1 cellular context compared by ENCODE assay signal in genomic region chr19:34404109-34404909, GRCh38.
A peak's percentile ranks its signal among the peaks of the same experiment; 100 is the strongest.
TF ChIP-seq lines count a peak whose summit lies in the region.

A gene with protein sequence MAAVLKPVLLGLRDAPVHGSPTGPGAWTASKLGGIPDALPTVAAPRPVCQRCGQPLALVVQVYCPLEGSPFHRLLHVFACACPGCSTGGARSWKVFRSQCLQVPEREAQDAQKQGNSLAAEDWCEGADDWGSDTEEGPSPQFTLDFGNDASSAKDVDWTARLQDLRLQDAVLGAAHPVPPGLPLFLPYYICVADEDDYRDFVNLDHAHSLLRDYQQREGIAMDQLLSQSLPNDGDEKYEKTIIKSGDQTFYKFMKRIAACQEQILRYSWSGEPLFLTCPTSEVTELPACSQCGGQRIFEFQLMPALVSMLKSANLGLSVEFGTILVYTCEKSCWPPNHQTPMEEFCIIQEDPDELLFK (plus strand): TSS chr19:34404399. CDS start chr19:34404431, 32 bp downstream.

TF ChIP-seq in H1, 55 proteins besides CTCF, POLR2A, EP300 and RAD21:
- TF ChIP-seq POLR2AphosphoS5 (IDR thresholded peaks at IDR 0.05; ENCODE audit: low read depth, low read length), result peak; percentile 81
- TF ChIP-seq KDM4A (IDR thresholded peaks at IDR 0.05; ENCODE audit: low read depth, low read length, severe bottlenecking), result peak; percentile 94
- TF ChIP-seq, protein P1, sequence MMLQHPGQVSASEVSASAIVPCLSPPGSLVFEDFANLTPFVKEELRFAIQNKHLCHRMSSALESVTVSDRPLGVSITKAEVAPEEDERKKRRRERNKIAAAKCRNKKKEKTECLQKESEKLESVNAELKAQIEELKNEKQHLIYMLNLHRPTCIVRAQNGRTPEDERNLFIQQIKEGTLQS (IDR thresholded peaks at IDR 0.05; ENCODE audit: insufficient read depth, low read depth, low read length), result no peak
- TF ChIP-seq E2F6 (IDR thresholded peaks at IDR 0.05), result peak; percentile 96
- no peak; a peak in 1 of 4 replicates for TF ChIP-seq HDAC2 (IDR thresholded peaks at IDR 0.05; ENCODE audit: borderline replicate concordance in 1 of 2, low read depth in 2 of 2, low read length in 2 of 2)
- no peak for TF ChIP-seq NANOG (IDR thresholded peaks at IDR 0.05; ENCODE audit: insufficient read depth, low read depth, low read length, poor library complexity, severe bottlenecking)
- peak; percentile 87 for TF ChIP-seq ASH2L (IDR thresholded peaks at IDR 0.05; ENCODE audit: low read length)
- TF ChIP-seq PHF8 (conservative IDR thresholded peaks at IDR 0.05; ENCODE audit: low read depth, low read length), result peak; percentile 98
- peak; percentile 71 for TF ChIP-seq TAF1 (IDR thresholded peaks at IDR 0.05; ENCODE audit: low read depth, low read length)
- TF ChIP-seq TAF7 (optimal IDR thresholded peaks at IDR 0.05; ENCODE audit: borderline replicate concordance, low read depth, low read length), result peak; percentile 68
- TF ChIP-seq, protein P2, sequence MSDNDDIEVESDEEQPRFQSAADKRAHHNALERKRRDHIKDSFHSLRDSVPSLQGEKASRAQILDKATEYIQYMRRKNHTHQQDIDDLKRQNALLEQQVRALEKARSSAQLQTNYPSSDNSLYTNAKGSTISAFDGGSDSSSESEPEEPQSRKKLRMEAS (IDR thresholded peaks at IDR 0.05), result peak; percentile 91
- no peak for TF ChIP-seq HDAC6 (IDR thresholded peaks at IDR 0.05; ENCODE audit: low read depth, low read length)
- peak; percentile 93 for TF ChIP-seq NRF1 (IDR thresholded peaks at IDR 0.05; ENCODE audit: low read depth, low read length)
- TF ChIP-seq TBP (IDR thresholded peaks at IDR 0.05; ENCODE audit: low read depth, low read length), result peak; percentile 65
- TF ChIP-seq YY1 (IDR thresholded peaks at IDR 0.05; ENCODE audit: low read depth, low read length), result peak; percentile 95
- TF ChIP-seq KDM1A (IDR thresholded peaks at IDR 0.05; ENCODE audit: borderline replicate concordance, low read length), result 0 out of 2 replicates have a peak, but pooled peaks have one; percentile 14
- TF ChIP-seq CBX5 (IDR thresholded peaks at IDR 0.05; ENCODE audit: low read depth, low read length), result no peak
- peak; percentile 50 to 59; a peak in 3 of 4 replicates for TF ChIP-seq SIN3A (conservative IDR thresholded peaks at IDR 0.05 in 1 of 2, IDR thresholded peaks at IDR 0.05 in 1 of 2; ENCODE audit: low read depth in 1 of 2, low read length in 2 of 2)
- TF ChIP-seq CHD1 (IDR thresholded peaks at IDR 0.05; ENCODE audit: low read depth, low read length), result no peak
- TF ChIP-seq BCL11A (IDR thresholded peaks at IDR 0.05; ENCODE audit: low read depth in 2 of 2, low read length in 2 of 2), result no peak
- peak; percentile 85 for TF ChIP-seq RBBP5 (IDR thresholded peaks at IDR 0.05; ENCODE audit: borderline replicate concordance, low read depth, low read length)
- TF ChIP-seq, protein P3, sequence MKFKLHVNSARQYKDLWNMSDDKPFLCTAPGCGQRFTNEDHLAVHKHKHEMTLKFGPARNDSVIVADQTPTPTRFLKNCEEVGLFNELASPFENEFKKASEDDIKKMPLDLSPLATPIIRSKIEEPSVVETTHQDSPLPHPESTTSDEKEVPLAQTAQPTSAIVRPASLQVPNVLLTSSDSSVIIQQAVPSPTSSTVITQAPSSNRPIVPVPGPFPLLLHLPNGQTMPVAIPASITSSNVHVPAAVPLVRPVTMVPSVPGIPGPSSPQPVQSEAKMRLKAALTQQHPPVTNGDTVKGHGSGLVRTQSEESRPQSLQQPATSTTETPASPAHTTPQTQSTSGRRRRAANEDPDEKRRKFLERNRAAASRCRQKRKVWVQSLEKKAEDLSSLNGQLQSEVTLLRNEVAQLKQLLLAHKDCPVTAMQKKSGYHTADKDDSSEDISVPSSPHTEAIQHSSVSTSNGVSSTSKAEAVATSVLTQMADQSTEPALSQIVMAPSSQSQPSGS (IDR thresholded peaks at IDR 0.05; ENCODE audit: low read length), result no peak
